1 cellular context compared by ENCODE assay signal in the genomic region with DNA sequence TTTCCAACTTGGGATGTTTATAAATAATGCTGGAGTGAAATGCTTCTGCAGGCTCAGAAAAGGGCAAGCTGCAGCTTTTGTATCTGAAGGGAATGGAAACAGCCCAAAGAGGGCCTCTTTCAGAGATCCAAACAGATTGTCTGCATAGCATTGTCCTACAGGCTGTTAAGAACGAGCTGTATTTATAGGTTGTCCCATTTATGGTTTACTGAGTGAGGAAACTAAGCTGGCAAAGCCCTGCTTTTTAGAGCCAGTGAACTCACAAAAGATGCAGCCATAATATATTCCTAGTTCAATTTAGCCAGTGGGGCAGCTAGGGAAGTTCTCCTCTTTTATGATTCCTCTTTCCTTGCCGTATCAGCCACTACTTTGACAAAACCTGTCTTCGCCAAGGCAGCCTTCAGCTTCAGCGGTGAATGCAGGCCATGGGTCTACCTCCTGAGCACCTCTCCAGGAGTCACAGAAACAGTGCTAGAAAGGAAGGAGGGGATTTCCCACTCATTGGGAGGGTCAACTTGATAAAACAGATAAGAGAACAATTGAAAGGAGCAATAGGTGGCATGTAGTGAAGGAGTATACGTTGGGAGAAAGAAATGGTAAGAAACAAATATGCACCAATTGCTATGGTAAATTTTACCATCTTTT.
TF ChIP-seq lines count a peak whose summit lies in the region.

No MANE protein-coding gene starts in this region.

TF ChIP-seq in GM23338, 12 proteins besides CTCF, POLR2A, EP300 and RAD21 (continued from another document):
- no peak for TF ChIP-seq REST (IDR thresholded peaks at IDR 0.05; ENCODE audit: unreplicated experiment)
